In genomic region chr6:96877151-96877550, GRCh38 we compare ENCODE assay signal across 27 cellular contexts. TPM values are rescaled to one million over a fixed set of nuclear protein-coding genes. Genes with fewer than 3 reads are reported as not detected.
"Had no signal": no experiment of that assay in that cellular context is flagged by ENCODE, and none has a peak within 500 bp of the region (broad histone marks: within the 10 kb centered on the region; RNA-seq: fewer than 3 reads in every experiment).

No MANE protein-coding gene starts in this region.

- H3K9me3 ChIP-seq: heart left ventricle, left lung, lower lobe of right lung, pancreas, prostate gland, right lobe of liver, suprapubic skin, thyroid gland, upper lobe of left lung, uterus had no signal

- H3K9me3 Mint-ChIP-seq: endodermal cell; memory B cell; naive B cell; nephron; stimulated activated effector memory CD8-positive, alpha-beta T cell treated with anti-CD3 and anti-CD28 coated beads, Interleukin-12 subunit alpha, Interleukin-12 subunit beta, amount 100 ng/mL, for 72 hours had no signal

- H3K27me3 ChIP-seq: foreskin keratinocyte, heart left ventricle, left lung, pancreas, right lobe of liver, suprapubic skin, thyroid gland, upper lobe of left lung had no signal

- DNase-seq: dermis blood vessel endothelial cell; effector CD4-positive, alpha-beta T cell; endodermal cell; erythroblast; foreskin keratinocyte; heart left ventricle; islet precursor cell; left lung; lower lobe of right lung; midbrain; naive B cell; occipital lobe; pancreas; retina; right lobe of liver; stimulated activated CD4-positive, alpha-beta T cell treated with anti-CD3 and anti-CD28 coated beads, Interleukin-4, amount 100 ng/mL, for 1 hour; stimulated activated CD8-positive, alpha-beta memory T cell treated with anti-CD3 and anti-CD28 coated beads, Interleukin-4, amount 100 ng/mL, for 48 hours; stimulated activated naive CD8-positive, alpha-beta T cell treated with anti-CD3 and anti-CD28 coated beads, Interleukin-15, Interleukin-2, amounts not matched to agents 100 U/mL and 50 U/mL, for 24 hours; thyroid gland; upper lobe of left lung; uterus had no signal

- H3K4me3 ChIP-seq: heart left ventricle, left lung, lower lobe of right lung, pancreas, prostate gland, right lobe of liver, suprapubic skin, thyroid gland, upper lobe of left lung, uterus had no signal

- H3K27ac ChIP-seq: foreskin keratinocyte, heart left ventricle, left lung, lower lobe of right lung, pancreas, prostate gland, right lobe of liver, suprapubic skin, thyroid gland, upper lobe of left lung had no signal

- H3K4me1 Mint-ChIP-seq: endodermal cell; memory B cell; naive B cell; nephron; stimulated activated effector memory CD8-positive, alpha-beta T cell treated with anti-CD3 and anti-CD28 coated beads, Interleukin-12 subunit alpha, Interleukin-12 subunit beta, amount 100 ng/mL, for 72 hours had no signal

- H3K27ac Mint-ChIP-seq: endodermal cell; memory B cell; naive B cell; stimulated activated effector memory CD8-positive, alpha-beta T cell treated with anti-CD3 and anti-CD28 coated beads, Interleukin-12 subunit alpha, Interleukin-12 subunit beta, amount 100 ng/mL, for 72 hours had no signal

- H3K4me3 Mint-ChIP-seq: endodermal cell; memory B cell; naive B cell; nephron; stimulated activated effector memory CD8-positive, alpha-beta T cell treated with anti-CD3 and anti-CD28 coated beads, Interleukin-12 subunit alpha, Interleukin-12 subunit beta, amount 100 ng/mL, for 72 hours had no signal

- ATAC-seq: heart left ventricle; left lung; lower lobe of right lung; pancreas; right lobe of liver; stimulated activated effector memory CD8-positive, alpha-beta T cell treated with anti-CD3 and anti-CD28 coated beads, Interleukin-12 subunit alpha, Interleukin-12 subunit beta, amount 100 ng/mL, for 72 hours; stimulated activated naive CD8-positive, alpha-beta T cell treated with anti-CD3 and anti-CD28 coated beads, Interleukin-15, Interleukin-2, amounts not matched to agents 100 U/mL and 50 U/mL, for 24 hours had no signal

- H3K36me3 ChIP-seq: heart left ventricle, left lung, lower lobe of right lung, pancreas, prostate gland, right lobe of liver, suprapubic skin, thyroid gland, upper lobe of left lung, uterus had no signal

- H3K4me1 ChIP-seq: foreskin keratinocyte, heart left ventricle, left lung, lower lobe of right lung, pancreas, prostate gland, right lobe of liver, suprapubic skin, thyroid gland, upper lobe of left lung, uterus had no signal

- H3K36me3 Mint-ChIP-seq: memory B cell; naive B cell; stimulated activated effector memory CD8-positive, alpha-beta T cell treated with anti-CD3 and anti-CD28 coated beads, Interleukin-12 subunit alpha, Interleukin-12 subunit beta, amount 100 ng/mL, for 72 hours had no signal

RNA-seq across cellular contexts. Expression of gene KLHL32, which starts 47.4 kb away (rescaled TPM):
- total RNA-seq: dermis blood vessel endothelial cell, endothelial cell of umbilical vein had no signal
